ENCODE assay signal across 1 cellular context in the genomic region with DNA sequence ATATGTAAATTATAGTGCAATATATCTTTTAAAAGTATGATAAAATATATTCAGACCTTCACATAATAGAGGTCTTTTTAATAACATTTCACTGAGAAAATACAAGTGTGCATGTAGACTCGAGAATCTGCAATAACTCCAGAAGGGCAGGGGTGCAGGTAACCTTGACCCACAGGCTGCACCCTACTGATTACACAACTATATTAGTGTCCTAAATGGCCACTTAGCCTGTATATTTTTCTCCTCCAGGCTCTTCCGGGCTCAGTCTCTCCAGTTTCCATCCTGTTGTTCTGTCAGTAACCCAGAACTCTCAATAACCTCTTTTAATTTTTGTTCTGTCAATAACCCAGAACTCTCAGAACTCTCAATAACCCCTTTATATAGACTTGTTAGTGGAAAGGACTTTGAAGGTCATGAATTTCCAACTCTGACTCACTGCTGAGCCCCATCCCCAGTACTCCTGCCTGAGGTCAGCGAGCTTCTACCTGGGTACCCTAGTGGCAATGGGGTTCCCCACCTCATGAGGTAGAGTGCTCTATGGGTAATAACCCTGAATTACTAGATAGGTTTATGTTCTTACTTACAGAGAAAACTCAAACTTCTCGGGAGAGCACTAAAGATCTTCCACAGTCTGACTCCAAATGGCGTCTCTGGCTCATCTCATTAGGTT.
A peak's percentile ranks its signal among the peaks of the same experiment; 100 is the strongest.
TF ChIP-seq lines count a peak whose summit lies in the region.

No MANE protein-coding gene starts in this region.

TF ChIP-seq in HepG2, 621 proteins besides CTCF, POLR2A, EP300 and RAD21 (continues in another document):
- TF ChIP-seq ZSCAN29 (CRISPR knock-in tag; conservative IDR thresholded peaks at IDR 0.05) (0 out of 2 replicates have a peak, but pooled peaks have one; percentile 38), PPARG (CRISPR knock-in tag; conservative IDR thresholded peaks at IDR 0.05) (peak; percentile 51; the same call in 1 of the 2 replicates), CEBPB (IDR thresholded peaks at IDR 0.05; ENCODE audit: borderline replicate concordance, low read depth, low read length) (peak; percentile 42; the same call in 1 of the 2 replicates), POGZ (CRISPR knock-in tag; IDR thresholded peaks at IDR 0.05) (0 out of 2 replicates have a peak, but pooled peaks have one; percentile 17), ZNF569 (CRISPR knock-in tag; IDR thresholded peaks at IDR 0.05; ENCODE audit: borderline replicate concordance) (no peak), RARA (CRISPR knock-in tag; IDR thresholded peaks at IDR 0.05) (peak; percentile 89), HNF4A (CRISPR knock-in tag; IDR thresholded peaks at IDR 0.05) (peak; percentile 57), POLR2AphosphoS5 (IDR thresholded peaks at IDR 0.05; ENCODE audit: low read depth, low read length) (no peak), MIXL1 (CRISPR knock-in tag; IDR thresholded peaks at IDR 0.05) (0 out of 2 replicates have a peak, but pooled peaks have one; percentile 24), ZSCAN25 (CRISPR knock-in tag; IDR thresholded peaks at IDR 0.05) (peak; percentile 43; the same call in 1 of the 2 replicates), KAT8 (CRISPR knock-in tag; IDR thresholded peaks at IDR 0.05) (0 out of 2 replicates have a peak, but pooled peaks have one; percentile 11), NR2F1 (CRISPR knock-in tag; IDR thresholded peaks at IDR 0.05) (peak; percentile 44 to 60; a peak in 3 of 4 replicates), NR2C2 (CRISPR knock-in tag; IDR thresholded peaks at IDR 0.05; ENCODE audit: borderline replicate concordance) (peak; percentile 29; the same call in 1 of the 2 replicates), SOX5 (CRISPR knock-in tag; IDR thresholded peaks at IDR 0.05; ENCODE audit: borderline replicate concordance) (peak; percentile 14; the same call in 1 of the 2 replicates), MED1 (CRISPR knock-in tag; IDR thresholded peaks at IDR 0.05) (peak; percentile 56; the same call in 1 of the 2 replicates), ZNF501 (CRISPR knock-in tag; IDR thresholded peaks at IDR 0.05) (no peak), ISL2 (CRISPR knock-in tag; IDR thresholded peaks at IDR 0.05) (peak; percentile 40; the same call in 1 of the 2 replicates), FOSL2 (CRISPR knock-in tag; IDR thresholded peaks at IDR 0.05) (peak; percentile 35; the same call in 1 of the 2 replicates), SOX13 (IDR thresholded peaks at IDR 0.05) (no peak), SOX13 (CRISPR knock-in tag; conservative IDR thresholded peaks at IDR 0.05 in 1 of 2, IDR thresholded peaks at IDR 0.05 in 1 of 2) (peak in 1 of 2 experiments; percentile 25; a peak in 1 of 4 replicates), ZNF264 (CRISPR knock-in tag; IDR thresholded peaks at IDR 0.05) (peak; percentile 94)
- TF ChIP-seq, protein P1, sequence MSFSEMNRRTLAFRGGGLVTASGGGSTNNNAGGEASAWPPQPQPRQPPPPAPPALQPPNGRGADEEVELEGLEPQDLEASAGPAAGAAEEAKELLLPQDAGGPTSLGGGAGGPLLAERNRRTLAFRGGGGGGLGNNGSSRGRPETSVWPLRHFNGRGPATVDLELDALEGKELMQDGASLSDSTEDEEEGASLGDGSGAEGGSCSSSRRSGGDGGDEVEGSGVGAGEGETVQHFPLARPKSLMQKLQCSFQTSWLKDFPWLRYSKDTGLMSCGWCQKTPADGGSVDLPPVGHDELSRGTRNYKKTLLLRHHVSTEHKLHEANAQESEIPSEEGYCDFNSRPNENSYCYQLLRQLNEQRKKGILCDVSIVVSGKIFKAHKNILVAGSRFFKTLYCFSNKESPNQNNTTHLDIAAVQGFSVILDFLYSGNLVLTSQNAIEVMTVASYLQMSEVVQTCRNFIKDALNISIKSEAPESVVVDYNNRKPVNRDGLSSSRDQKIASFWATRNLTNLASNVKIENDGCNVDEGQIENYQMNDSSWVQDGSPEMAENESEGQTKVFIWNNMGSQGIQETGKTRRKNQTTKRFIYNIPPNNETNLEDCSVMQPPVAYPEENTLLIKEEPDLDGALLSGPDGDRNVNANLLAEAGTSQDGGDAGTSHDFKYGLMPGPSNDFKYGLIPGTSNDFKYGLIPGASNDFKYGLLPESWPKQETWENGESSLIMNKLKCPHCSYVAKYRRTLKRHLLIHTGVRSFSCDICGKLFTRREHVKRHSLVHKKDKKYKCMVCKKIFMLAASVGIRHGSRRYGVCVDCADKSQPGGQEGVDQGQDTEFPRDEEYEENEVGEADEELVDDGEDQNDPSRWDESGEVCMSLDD (CRISPR knock-in tag; IDR thresholded peaks at IDR 0.05; ENCODE audit: borderline replicate concordance), result peak; percentile 60; the same call in 1 of the 2 replicates
- TF ChIP-seq, protein P2, sequence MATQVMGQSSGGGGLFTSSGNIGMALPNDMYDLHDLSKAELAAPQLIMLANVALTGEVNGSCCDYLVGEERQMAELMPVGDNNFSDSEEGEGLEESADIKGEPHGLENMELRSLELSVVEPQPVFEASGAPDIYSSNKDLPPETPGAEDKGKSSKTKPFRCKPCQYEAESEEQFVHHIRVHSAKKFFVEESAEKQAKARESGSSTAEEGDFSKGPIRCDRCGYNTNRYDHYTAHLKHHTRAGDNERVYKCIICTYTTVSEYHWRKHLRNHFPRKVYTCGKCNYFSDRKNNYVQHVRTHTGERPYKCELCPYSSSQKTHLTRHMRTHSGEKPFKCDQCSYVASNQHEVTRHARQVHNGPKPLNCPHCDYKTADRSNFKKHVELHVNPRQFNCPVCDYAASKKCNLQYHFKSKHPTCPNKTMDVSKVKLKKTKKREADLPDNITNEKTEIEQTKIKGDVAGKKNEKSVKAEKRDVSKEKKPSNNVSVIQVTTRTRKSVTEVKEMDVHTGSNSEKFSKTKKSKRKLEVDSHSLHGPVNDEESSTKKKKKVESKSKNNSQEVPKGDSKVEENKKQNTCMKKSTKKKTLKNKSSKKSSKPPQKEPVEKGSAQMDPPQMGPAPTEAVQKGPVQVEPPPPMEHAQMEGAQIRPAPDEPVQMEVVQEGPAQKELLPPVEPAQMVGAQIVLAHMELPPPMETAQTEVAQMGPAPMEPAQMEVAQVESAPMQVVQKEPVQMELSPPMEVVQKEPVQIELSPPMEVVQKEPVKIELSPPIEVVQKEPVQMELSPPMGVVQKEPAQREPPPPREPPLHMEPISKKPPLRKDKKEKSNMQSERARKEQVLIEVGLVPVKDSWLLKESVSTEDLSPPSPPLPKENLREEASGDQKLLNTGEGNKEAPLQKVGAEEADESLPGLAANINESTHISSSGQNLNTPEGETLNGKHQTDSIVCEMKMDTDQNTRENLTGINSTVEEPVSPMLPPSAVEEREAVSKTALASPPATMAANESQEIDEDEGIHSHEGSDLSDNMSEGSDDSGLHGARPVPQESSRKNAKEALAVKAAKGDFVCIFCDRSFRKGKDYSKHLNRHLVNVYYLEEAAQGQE (IDR thresholded peaks at IDR 0.05; ENCODE audit: borderline replicate concordance in 1 of 2, low read depth in 1 of 2, low read length in 2 of 2), result 0 out of 4 replicates have a peak, but pooled peaks of 1 of the 2 experiments have one; percentile 10
- TF ChIP-seq, protein P3, sequence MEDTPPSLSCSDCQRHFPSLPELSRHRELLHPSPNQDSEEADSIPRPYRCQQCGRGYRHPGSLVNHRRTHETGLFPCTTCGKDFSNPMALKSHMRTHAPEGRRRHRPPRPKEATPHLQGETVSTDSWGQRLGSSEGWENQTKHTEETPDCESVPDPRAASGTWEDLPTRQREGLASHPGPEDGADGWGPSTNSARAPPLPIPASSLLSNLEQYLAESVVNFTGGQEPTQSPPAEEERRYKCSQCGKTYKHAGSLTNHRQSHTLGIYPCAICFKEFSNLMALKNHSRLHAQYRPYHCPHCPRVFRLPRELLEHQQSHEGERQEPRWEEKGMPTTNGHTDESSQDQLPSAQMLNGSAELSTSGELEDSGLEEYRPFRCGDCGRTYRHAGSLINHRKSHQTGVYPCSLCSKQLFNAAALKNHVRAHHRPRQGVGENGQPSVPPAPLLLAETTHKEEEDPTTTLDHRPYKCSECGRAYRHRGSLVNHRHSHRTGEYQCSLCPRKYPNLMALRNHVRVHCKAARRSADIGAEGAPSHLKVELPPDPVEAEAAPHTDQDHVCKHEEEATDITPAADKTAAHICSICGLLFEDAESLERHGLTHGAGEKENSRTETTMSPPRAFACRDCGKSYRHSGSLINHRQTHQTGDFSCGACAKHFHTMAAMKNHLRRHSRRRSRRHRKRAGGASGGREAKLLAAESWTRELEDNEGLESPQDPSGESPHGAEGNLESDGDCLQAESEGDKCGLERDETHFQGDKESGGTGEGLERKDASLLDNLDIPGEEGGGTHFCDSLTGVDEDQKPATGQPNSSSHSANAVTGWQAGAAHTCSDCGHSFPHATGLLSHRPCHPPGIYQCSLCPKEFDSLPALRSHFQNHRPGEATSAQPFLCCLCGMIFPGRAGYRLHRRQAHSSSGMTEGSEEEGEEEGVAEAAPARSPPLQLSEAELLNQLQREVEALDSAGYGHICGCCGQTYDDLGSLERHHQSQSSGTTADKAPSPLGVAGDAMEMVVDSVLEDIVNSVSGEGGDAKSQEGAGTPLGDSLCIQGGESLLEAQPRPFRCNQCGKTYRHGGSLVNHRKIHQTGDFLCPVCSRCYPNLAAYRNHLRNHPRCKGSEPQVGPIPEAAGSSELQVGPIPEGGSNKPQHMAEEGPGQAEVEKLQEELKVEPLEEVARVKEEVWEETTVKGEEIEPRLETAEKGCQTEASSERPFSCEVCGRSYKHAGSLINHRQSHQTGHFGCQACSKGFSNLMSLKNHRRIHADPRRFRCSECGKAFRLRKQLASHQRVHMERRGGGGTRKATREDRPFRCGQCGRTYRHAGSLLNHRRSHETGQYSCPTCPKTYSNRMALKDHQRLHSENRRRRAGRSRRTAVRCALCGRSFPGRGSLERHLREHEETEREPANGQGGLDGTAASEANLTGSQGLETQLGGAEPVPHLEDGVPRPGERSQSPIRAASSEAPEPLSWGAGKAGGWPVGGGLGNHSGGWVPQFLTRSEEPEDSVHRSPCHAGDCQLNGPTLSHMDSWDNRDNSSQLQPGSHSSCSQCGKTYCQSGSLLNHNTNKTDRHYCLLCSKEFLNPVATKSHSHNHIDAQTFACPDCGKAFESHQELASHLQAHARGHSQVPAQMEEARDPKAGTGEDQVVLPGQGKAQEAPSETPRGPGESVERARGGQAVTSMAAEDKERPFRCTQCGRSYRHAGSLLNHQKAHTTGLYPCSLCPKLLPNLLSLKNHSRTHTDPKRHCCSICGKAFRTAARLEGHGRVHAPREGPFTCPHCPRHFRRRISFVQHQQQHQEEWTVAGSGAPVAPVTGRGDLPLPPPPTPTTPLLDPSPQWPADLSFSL (CRISPR knock-in tag; IDR thresholded peaks at IDR 0.05), result no peak
- TF ChIP-seq, protein P4, sequence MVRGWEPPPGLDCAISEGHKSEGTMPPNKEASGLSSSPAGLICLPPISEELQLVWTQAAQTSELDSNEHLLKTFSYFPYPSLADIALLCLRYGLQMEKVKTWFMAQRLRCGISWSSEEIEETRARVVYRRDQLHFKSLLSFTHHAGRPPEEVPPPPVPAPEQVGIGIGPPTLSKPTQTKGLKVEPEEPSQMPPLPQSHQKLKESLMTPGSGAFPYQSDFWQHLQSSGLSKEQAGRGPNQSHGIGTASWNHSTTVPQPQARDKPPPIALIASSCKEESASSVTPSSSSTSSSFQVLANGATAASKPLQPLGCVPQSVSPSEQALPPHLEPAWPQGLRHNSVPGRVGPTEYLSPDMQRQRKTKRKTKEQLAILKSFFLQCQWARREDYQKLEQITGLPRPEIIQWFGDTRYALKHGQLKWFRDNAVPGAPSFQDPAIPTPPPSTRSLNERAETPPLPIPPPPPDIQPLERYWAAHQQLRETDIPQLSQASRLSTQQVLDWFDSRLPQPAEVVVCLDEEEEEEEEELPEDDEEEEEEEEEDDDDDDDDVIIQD (CRISPR knock-in tag; IDR thresholded peaks at IDR 0.05; ENCODE audit: low read depth), result 0 out of 2 replicates have a peak, but pooled peaks have one; percentile 15
- TF ChIP-seq, protein P5, sequence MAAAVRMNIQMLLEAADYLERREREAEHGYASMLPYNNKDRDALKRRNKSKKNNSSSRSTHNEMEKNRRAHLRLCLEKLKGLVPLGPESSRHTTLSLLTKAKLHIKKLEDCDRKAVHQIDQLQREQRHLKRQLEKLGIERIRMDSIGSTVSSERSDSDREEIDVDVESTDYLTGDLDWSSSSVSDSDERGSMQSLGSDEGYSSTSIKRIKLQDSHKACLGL (CRISPR knock-in tag; IDR thresholded peaks at IDR 0.05), result no peak
- TF ChIP-seq, protein P6, sequence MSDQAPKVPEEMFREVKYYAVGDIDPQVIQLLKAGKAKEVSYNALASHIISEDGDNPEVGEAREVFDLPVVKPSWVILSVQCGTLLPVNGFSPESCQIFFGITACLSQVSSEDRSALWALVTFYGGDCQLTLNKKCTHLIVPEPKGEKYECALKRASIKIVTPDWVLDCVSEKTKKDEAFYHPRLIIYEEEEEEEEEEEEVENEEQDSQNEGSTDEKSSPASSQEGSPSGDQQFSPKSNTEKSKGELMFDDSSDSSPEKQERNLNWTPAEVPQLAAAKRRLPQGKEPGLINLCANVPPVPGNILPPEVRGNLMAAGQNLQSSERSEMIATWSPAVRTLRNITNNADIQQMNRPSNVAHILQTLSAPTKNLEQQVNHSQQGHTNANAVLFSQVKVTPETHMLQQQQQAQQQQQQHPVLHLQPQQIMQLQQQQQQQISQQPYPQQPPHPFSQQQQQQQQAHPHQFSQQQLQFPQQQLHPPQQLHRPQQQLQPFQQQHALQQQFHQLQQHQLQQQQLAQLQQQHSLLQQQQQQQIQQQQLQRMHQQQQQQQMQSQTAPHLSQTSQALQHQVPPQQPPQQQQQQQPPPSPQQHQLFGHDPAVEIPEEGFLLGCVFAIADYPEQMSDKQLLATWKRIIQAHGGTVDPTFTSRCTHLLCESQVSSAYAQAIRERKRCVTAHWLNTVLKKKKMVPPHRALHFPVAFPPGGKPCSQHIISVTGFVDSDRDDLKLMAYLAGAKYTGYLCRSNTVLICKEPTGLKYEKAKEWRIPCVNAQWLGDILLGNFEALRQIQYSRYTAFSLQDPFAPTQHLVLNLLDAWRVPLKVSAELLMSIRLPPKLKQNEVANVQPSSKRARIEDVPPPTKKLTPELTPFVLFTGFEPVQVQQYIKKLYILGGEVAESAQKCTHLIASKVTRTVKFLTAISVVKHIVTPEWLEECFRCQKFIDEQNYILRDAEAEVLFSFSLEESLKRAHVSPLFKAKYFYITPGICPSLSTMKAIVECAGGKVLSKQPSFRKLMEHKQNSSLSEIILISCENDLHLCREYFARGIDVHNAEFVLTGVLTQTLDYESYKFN (CRISPR knock-in tag; conservative IDR thresholded peaks at IDR 0.05), result peak; percentile 37
- TF ChIP-seq, protein P7, sequence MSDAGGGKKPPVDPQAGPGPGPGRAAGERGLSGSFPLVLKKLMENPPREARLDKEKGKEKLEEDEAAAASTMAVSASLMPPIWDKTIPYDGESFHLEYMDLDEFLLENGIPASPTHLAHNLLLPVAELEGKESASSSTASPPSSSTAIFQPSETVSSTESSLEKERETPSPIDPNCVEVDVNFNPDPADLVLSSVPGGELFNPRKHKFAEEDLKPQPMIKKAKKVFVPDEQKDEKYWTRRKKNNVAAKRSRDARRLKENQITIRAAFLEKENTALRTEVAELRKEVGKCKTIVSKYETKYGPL (CRISPR knock-in tag; IDR thresholded peaks at IDR 0.05), result peak; percentile 56; the same call in 1 of the 2 replicates
- TF ChIP-seq, protein P8, sequence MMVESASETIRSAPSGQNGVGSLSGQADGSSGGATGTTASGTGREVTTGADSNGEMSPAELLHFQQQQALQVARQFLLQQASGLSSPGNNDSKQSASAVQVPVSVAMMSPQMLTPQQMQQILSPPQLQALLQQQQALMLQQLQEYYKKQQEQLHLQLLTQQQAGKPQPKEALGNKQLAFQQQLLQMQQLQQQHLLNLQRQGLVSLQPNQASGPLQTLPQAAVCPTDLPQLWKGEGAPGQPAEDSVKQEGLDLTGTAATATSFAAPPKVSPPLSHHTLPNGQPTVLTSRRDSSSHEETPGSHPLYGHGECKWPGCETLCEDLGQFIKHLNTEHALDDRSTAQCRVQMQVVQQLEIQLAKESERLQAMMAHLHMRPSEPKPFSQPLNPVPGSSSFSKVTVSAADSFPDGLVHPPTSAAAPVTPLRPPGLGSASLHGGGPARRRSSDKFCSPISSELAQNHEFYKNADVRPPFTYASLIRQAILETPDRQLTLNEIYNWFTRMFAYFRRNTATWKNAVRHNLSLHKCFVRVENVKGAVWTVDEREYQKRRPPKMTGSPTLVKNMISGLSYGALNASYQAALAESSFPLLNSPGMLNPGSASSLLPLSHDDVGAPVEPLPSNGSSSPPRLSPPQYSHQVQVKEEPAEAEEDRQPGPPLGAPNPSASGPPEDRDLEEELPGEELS (CRISPR knock-in tag; IDR thresholded peaks at IDR 0.05), result peak; percentile 48; the same call in 1 of the 2 replicates
